ENCODE assay signal across 1 cellular context in genomic region chr4:139176299-139177048, GRCh38.
TF ChIP-seq lines count a peak whose summit lies in the region.

No MANE protein-coding gene starts in this region.

TF ChIP-seq in HepG2, 621 proteins besides CTCF, POLR2A, EP300 and RAD21 (continued from another document and continues in another):
- TF ChIP-seq ZNF276 (CRISPR knock-in tag; IDR thresholded peaks at IDR 0.05; ENCODE audit: low read depth) (no peak), RXRB (CRISPR knock-in tag; IDR thresholded peaks at IDR 0.05; ENCODE audit: borderline replicate concordance) (peak; percentile 50; the same call in 1 of the 2 replicates), ZNF17 (CRISPR knock-in tag; IDR thresholded peaks at IDR 0.05) (no peak), XBP1 (CRISPR knock-in tag; IDR thresholded peaks at IDR 0.05) (no peak), HNF4A (CRISPR knock-in tag; IDR thresholded peaks at IDR 0.05) (0 out of 2 replicates have a peak, but pooled peaks have one; percentile 2), ZBTB4 (CRISPR knock-in tag; IDR thresholded peaks at IDR 0.05; ENCODE audit: borderline replicate concordance) (0 out of 2 replicates have a peak, but pooled peaks have one; percentile 27), SIN3B (IDR thresholded peaks at IDR 0.05; ENCODE audit: low read length) (no peak), FOXP4 (CRISPR knock-in tag; IDR thresholded peaks at IDR 0.05) (peak; percentile 52; the same call in 1 of the 2 replicates), PRDM15 (CRISPR knock-in tag; IDR thresholded peaks at IDR 0.05) (no peak), U2AF2 (IDR thresholded peaks at IDR 0.05; ENCODE audit: low read depth, low read length) (no peak), SMARCC2 (IDR thresholded peaks at IDR 0.05) (no peak), HNF4G (IDR thresholded peaks at IDR 0.05; ENCODE audit: borderline replicate concordance, low read depth, low read length) (no peak; the same call in 1 of the 2 replicates), HNF4G (CRISPR knock-in tag; IDR thresholded peaks at IDR 0.05; ENCODE audit: borderline replicate concordance, low read depth) (no peak), NPAS2 (CRISPR knock-in tag; IDR thresholded peaks at IDR 0.05; ENCODE audit: borderline replicate concordance) (no peak), HDAC1 (CRISPR knock-in tag; IDR thresholded peaks at IDR 0.05) (no peak; the same call in none of the 2 replicates), HMG20A (CRISPR knock-in tag; IDR thresholded peaks at IDR 0.05; ENCODE audit: borderline replicate concordance) (no peak), RFX3 (CRISPR knock-in tag; IDR thresholded peaks at IDR 0.05) (no peak), TBL1XR1 (IDR thresholded peaks at IDR 0.05; ENCODE audit: borderline replicate concordance, low read length, partially characterized antibody) (peak; percentile 29), ZNF841 (CRISPR knock-in tag; IDR thresholded peaks at IDR 0.05; ENCODE audit: borderline replicate concordance) (0 out of 2 replicates have a peak, but pooled peaks have one; percentile 46), ZNF678 (CRISPR knock-in tag; IDR thresholded peaks at IDR 0.05) (no peak), ZC3H4 (CRISPR knock-in tag; IDR thresholded peaks at IDR 0.05; ENCODE audit: borderline replicate concordance) (no peak), RFXANK (CRISPR knock-in tag; IDR thresholded peaks at IDR 0.05) (no peak), MBNL3 (CRISPR knock-in tag; conservative IDR thresholded peaks at IDR 0.05) (no peak), ELF1 (CRISPR knock-in tag; IDR thresholded peaks at IDR 0.05) (no peak), ZNF614 (CRISPR knock-in tag; IDR thresholded peaks at IDR 0.05; ENCODE audit: borderline replicate concordance) (peak; percentile 78; the same call in 1 of the 2 replicates), REST (IDR thresholded peaks at IDR 0.05; ENCODE audit: borderline replicate concordance in 1 of 2, low read depth in 1 of 2, low read length in 2 of 2) (no peak), ZNF781 (CRISPR knock-in tag; IDR thresholded peaks at IDR 0.05; ENCODE audit: borderline replicate concordance, not compliant biosample characterization) (no peak), TARDBP (CRISPR knock-in tag; IDR thresholded peaks at IDR 0.05) (no peak), GZF1 (CRISPR knock-in tag; IDR thresholded peaks at IDR 0.05) (no peak), ZNF33B (CRISPR knock-in tag; IDR thresholded peaks at IDR 0.05) (no peak), MAFF (IDR thresholded peaks at IDR 0.05; ENCODE audit: low read depth, low read length) (no peak), FUBP1 (CRISPR knock-in tag; IDR thresholded peaks at IDR 0.05; ENCODE audit: borderline replicate concordance) (no peak), KAT2B (IDR thresholded peaks at IDR 0.05; ENCODE audit: borderline replicate concordance, low read depth, low read length) (no peak), MLXIP (CRISPR knock-in tag; IDR thresholded peaks at IDR 0.05; ENCODE audit: borderline replicate concordance) (no peak), ETV5 (CRISPR knock-in tag; IDR thresholded peaks at IDR 0.05; ENCODE audit: borderline replicate concordance) (peak; percentile 26; the same call in 1 of the 2 replicates), RNF219 (CRISPR knock-in tag; IDR thresholded peaks at IDR 0.05) (no peak), ZNF550 (CRISPR knock-in tag; IDR thresholded peaks at IDR 0.05; ENCODE audit: borderline replicate concordance) (no peak), ZNF350 (CRISPR knock-in tag; IDR thresholded peaks at IDR 0.05; ENCODE audit: borderline replicate concordance, low read depth) (peak; percentile 29; the same call in 1 of the 2 replicates)
